Comparison of ENCODE assay signal across 8 cellular contexts in the genomic region with DNA sequence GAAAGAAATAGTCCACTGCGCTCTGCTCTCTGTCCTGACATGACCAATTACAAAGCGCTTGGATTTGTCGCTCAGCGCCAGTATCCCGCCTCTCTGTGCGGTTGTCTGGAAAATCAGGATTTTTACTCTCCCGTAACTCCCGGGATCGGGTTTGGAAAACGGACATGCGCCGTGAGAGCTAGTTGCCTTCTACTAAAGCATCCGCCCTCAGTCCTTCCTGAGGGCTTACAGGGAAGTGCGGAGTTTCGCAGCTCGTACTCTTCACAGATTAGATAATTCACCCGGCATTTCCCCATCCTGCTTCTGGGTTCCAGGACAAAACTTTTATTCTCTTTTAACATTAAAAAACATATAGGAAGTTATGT. TPM values are rescaled to one million over a fixed set of nuclear protein-coding genes. Genes with fewer than 3 reads are reported as not detected.
DNase-seq lines count a peak whose midpoint lies in the region; ATAC-seq and TF ChIP-seq lines count a peak whose summit lies in the region.

No MANE protein-coding gene starts in this region.

- H3K9me3 ChIP-seq in Peyer's patch (no peaks in the 10 kb centered on the region), fibroblast of lung (ENCODE audit: control insufficient read depth, insufficient read depth, low read depth, low read length) (no peaks in the 10 kb centered on the region)

- peak overlapping the region; percentile 77 for H3K9ac ChIP-seq in fibroblast of lung (ENCODE audit: insufficient read depth, low read length)

- ATAC-seq in GM21723 (IDR thresholded peaks at IDR 0.05; ENCODE audit: unreplicated experiment) (peak; percentile 46), naive B cell (ENCODE audit: low read depth in 2 of 2) (peak; percentile 54 to 56)
- ATAC-seq in stimulated activated effector memory CD8-positive, alpha-beta T cell treated with anti-CD3 and anti-CD28 coated beads, Interleukin-12 subunit alpha, Interleukin-12 subunit beta, amount 100 ng/mL, for 72 hours, result peak; percentile 44

- H3K4me2 ChIP-seq in fibroblast of lung (ENCODE audit: extremely low read depth, insufficient read depth, low read length), result peak overlapping the region; percentile 97

- TF ChIP-seq CTCF in Peyer's patch (IDR thresholded peaks at IDR 0.05) (peak in 1 of 6 experiments; percentile 3), fibroblast of lung (conservative IDR thresholded peaks at IDR 0.05 in 1 of 2, IDR thresholded peaks at IDR 0.05 in 1 of 2; ENCODE audit: low read depth in 1 of 2, low read length in 2 of 2) (no peak)

- H3K4me3 ChIP-seq in Peyer's patch, result peak overlapping the region; percentile 59 to 83 (median 70)
- peak overlapping the region; percentile 86 to 97 (median 94) for H3K4me3 ChIP-seq in fibroblast of lung (replicated peaks in 1 of 4; ENCODE audit: control extremely low read depth in 1 of 4, insufficient read depth in 1 of 4, low read depth in 3 of 4, low read length in 4 of 4)

- peaks cover 20 to 46% (median 45%) of the 10 kb centered on the region in 3 donors for H3K4me1 Mint-ChIP-seq in naive B cell
- H3K4me1 Mint-ChIP-seq in stimulated activated effector memory CD8-positive, alpha-beta T cell treated with anti-CD3 and anti-CD28 coated beads, Interleukin-12 subunit alpha, Interleukin-12 subunit beta, amount 100 ng/mL, for 72 hours, result peaks cover 25% of the 10 kb centered on the region

- peaks cover 0 to 3% (median 0%) of the 10 kb centered on the region in 7 donors for H3K9me3 Mint-ChIP-seq in naive B cell
- no peaks in the 10 kb centered on the region for H3K9me3 Mint-ChIP-seq in stimulated activated effector memory CD8-positive, alpha-beta T cell treated with anti-CD3 and anti-CD28 coated beads, Interleukin-12 subunit alpha, Interleukin-12 subunit beta, amount 100 ng/mL, for 72 hours

- H3K4me1 ChIP-seq in Peyer's patch, result peaks cover 0 to 24% (median 0%) of the 10 kb centered on the region in 4 donors
- H3K4me1 ChIP-seq in fibroblast of lung (ENCODE audit: control insufficient read depth, extremely low read depth, insufficient read depth, low read length), result peaks cover 2% of the 10 kb centered on the region

- H3K27me3 ChIP-seq in Peyer's patch (no peaks in the 10 kb centered on the region), fibroblast of lung (ENCODE audit: control insufficient read depth, insufficient read depth, low read length) (no peaks in the 10 kb centered on the region)

- H3K27ac Mint-ChIP-seq in naive B cell, result peak overlapping the region; percentile 94 to 97 (median 96)
- H3K27ac Mint-ChIP-seq in stimulated activated effector memory CD8-positive, alpha-beta T cell treated with anti-CD3 and anti-CD28 coated beads, Interleukin-12 subunit alpha, Interleukin-12 subunit beta, amount 100 ng/mL, for 72 hours, result peak overlapping the region; percentile 97

- H3K27ac ChIP-seq in Peyer's patch (peak overlapping the region; percentile 85 to 97 (median 86)), fibroblast of lung (ENCODE audit: insufficient read depth, low read length) (peak overlapping the region; percentile 78)

- peak overlapping the region; percentile 91 to 100 (median 95) for H3K4me3 Mint-ChIP-seq in naive B cell
- peak overlapping the region; percentile 89 for H3K4me3 Mint-ChIP-seq in stimulated activated effector memory CD8-positive, alpha-beta T cell treated with anti-CD3 and anti-CD28 coated beads, Interleukin-12 subunit alpha, Interleukin-12 subunit beta, amount 100 ng/mL, for 72 hours

- H4K20me1 ChIP-seq in fibroblast of lung (ENCODE audit: control insufficient read depth, extremely low read depth, insufficient read depth, low read length), result no peaks in the 10 kb centered on the region

- peak; percentile 97 to 98 for TF ChIP-seq POLR2A in Peyer's patch (IDR thresholded peaks at IDR 0.05)

- DNase-seq in DMS53 (lab: John Stamatoyannopoulos, UW) (peak; percentile 99), KG1 (lab: John Stamatoyannopoulos, UW) (peak; percentile 91), Peyer's patch (peak; percentile 78 to 95 (median 88)), activated T-helper 1 cell treated with Interleukin-2 at 50 U/mL for 16 hours (ENCODE audit: low read depth) (peak; percentile 55), fibroblast of lung (ENCODE audit: low read depth in 2 of 2) (peak; percentile 99 to 100), naive B cell (peak; percentile 68)
- DNase-seq in stimulated activated effector memory CD8-positive, alpha-beta T cell treated with anti-CD3 and anti-CD28 coated beads, Interleukin-12 subunit alpha, Interleukin-12 subunit beta, amount 100 ng/mL, for 72 hours (ENCODE audit: low spot score in 2 of 2), result peak; percentile 50 to 84

- peaks cover 0 to 4% (median 0%) of the 10 kb centered on the region in 3 donors for H3K27me3 Mint-ChIP-seq in naive B cell

- H3K36me3 Mint-ChIP-seq in naive B cell, result no peaks in the 10 kb centered on the region
- H3K36me3 Mint-ChIP-seq in stimulated activated effector memory CD8-positive, alpha-beta T cell treated with anti-CD3 and anti-CD28 coated beads, Interleukin-12 subunit alpha, Interleukin-12 subunit beta, amount 100 ng/mL, for 72 hours, result peaks cover 29% of the 10 kb centered on the region

- H2AFZ ChIP-seq in fibroblast of lung (ENCODE audit: low read length), result peak overlapping the region; percentile 83

- peaks cover 40% of the 10 kb centered on the region for H3K79me2 ChIP-seq in fibroblast of lung (ENCODE audit: control insufficient read depth, insufficient read depth, low read length)

- H3K36me3 ChIP-seq in Peyer's patch (no peaks in the 10 kb centered on the region), fibroblast of lung (ENCODE audit: control insufficient read depth, insufficient read depth, low read length) (no peaks in the 10 kb centered on the region)

RNA-seq across cellular contexts. Expression of a gene that starts 0.4 kb away (rescaled TPM):
- total RNA-seq in Peyer's patch, result 10 to 100 TPM; 12.4 to 27.5 (median 19.9) TPM
- 5.9 and 6.4 TPM in 2 replicates for total RNA-seq in fibroblast of lung
- polyA plus RNA-seq in fibroblast of lung, result 13.1 and 13.5 TPM in 2 replicates
- polyA plus RNA-seq in fibroblast of lung (2012), result 7.9 and 9.6 TPM in 2 replicates
- polyA minus RNA-seq in fibroblast of lung (ENCODE audit: low replicate concordance), result 4.0 and 4.4 TPM in 2 replicates
- 10 to 100 TPM in 5 of 6 donors, 1 to 10 TPM in 1; 8.9 to 27.3 (median 19.7) TPM for polyA plus RNA-seq in naive B cell (ENCODE audit: low read depth in 6 of 6)

RNA-seq across cellular contexts. Expression of a gene that starts 0.7 kb away (rescaled TPM):
- total RNA-seq in Peyer's patch (1 to 10 TPM; 6.1 to 9.0 (median 7.9) TPM), fibroblast of lung (4.4 and 8.1 TPM in 2 replicates)
- polyA plus RNA-seq in fibroblast of lung (1.6 and 1.9 TPM in 2 replicates), naive B cell (ENCODE audit: low read depth in 6 of 6) (1 to 10 TPM; 1.7 to 3.5 (median 2.5) TPM)
- polyA plus RNA-seq in fibroblast of lung (2012), result 1.3 and 1.4 TPM in 2 replicates
- polyA minus RNA-seq in fibroblast of lung (ENCODE audit: low replicate concordance), result 3.0 and 3.1 TPM in 2 replicates

Comparison
In these comparisons a context has a peak if more than half of its experiments do, and no peak if none do; other contexts are left out.
1. Peak in every context shown above with its lines: DNase-seq, ATAC-seq, H3K4me3 ChIP-seq and H3K27ac ChIP-seq.